Comparison of ENCODE assay signal across 16 cellular contexts in the genomic region with DNA sequence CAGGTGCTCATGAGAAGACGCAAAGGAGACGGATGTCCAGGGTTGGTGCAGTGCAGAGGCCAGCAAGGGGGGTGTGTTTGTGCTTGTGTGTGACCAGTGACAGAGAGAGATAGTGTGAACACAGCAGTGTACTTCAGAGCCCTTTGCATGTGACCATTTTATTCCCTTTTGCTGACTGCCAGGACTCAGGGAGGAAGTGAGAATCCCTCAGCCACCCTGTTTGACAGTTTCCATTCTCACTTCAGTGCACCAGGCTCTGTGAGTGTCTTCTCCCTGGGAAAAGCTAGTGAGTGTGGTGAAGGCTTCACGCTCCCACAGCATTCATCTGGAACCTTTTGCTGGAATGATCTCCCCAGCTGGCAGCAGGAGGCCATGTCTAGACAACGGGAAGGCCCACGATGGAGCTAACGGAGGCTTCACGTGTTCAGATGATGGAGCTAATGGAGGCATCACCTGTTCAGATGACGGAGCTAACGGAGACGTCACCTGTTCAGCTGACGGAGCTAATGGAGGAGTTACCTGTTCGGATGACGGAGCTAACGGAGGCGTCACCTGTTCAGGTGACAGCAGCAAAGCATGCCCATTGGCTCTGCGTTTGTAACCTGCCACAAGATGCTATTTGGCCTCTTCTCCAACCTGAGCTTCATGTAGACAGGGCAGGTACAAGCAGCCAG.
A peak's percentile ranks its signal among the peaks of the same experiment; 100 is the strongest.
DNase-seq lines count a peak whose midpoint lies in the region; ATAC-seq and TF ChIP-seq lines count a peak whose summit lies in the region.
"Had no signal": no experiment of that assay in that cellular context is flagged by ENCODE, and none has a peak within 500 bp of the region (broad histone marks: within the 10 kb centered on the region; RNA-seq: fewer than 3 reads in every experiment).

No MANE protein-coding gene starts in this region.

- H3K27ac ChIP-seq in right cardiac atrium (ENCODE audit: low read length): no peak overlapping the region

- intact Hi-C loops in right cardiac atrium (cut with DNase I): no loop called here

- 88% methylated on average over 16 of the region's 16 CpGs for WGBS in right cardiac atrium

- H3K4me3 ChIP-seq in GM12865 (ENCODE audit: low read depth, low read length) (no peak overlapping the region), right cardiac atrium (ENCODE audit: low read length) (no peak overlapping the region)
- H3K4me3 ChIP-seq: lung had no signal

- H3K4me1 ChIP-seq in right cardiac atrium (ENCODE audit: control insufficient read depth, insufficient read depth, low read length): no peaks in the 10 kb centered on the region

- DNase-seq in GM12865 (ENCODE audit: low read depth) (peak; percentile 18), MV-4-11 (lab: John Stamatoyannopoulos, UW) (peak; percentile 91), right cardiac atrium (peak in 2 of 3 donors; percentile 33 to 42), pons (ENCODE audit: low spot score) (peak; percentile 72), 8988T (no peak), OCI-M1 (lab: John Stamatoyannopoulos, UW) (no peak), NCI-H2171 (lab: John Stamatoyannopoulos, UW) (no peak)
- DNase-seq: activated B cell treated with CpG ODN at 0.5 μM for 24 hours; activated effector memory CD4-positive, alpha-beta T cell treated with Interleukin-2 at 50 U/mL for 16 hours; GF-D8; NCI-H748 treated with DMSO at 0.1 percent for 48 hours; retina; stimulated activated CD4-positive, alpha-beta T cell treated with anti-CD3 and anti-CD28 coated beads, Interleukin-1b, Interleukin-23, amount 100 ng/mL, for 48 hours; T-helper 17 cell had no signal

- no peak for TF ChIP-seq CTCF in GM12865 (IDR thresholded peaks at IDR 0.05; ENCODE audit: insufficient read depth, low read depth, low read length, missing control alignments)

- no peaks in the 10 kb centered on the region for H3K27me3 ChIP-seq in right cardiac atrium (ENCODE audit: control insufficient read depth, insufficient read depth)

- H3K9me3 ChIP-seq in right cardiac atrium (ENCODE audit: control insufficient read depth, low read length): no peaks in the 10 kb centered on the region

- peak; percentile 20 to 46 for ATAC-seq in right cardiac atrium
- ATAC-seq: natural killer cell treated with Interleukin-12 subunit alpha and Interleukin-12 subunit beta and Interleukin-15 and Interleukin-18, amount 100 ng/mL, for 72 hours; T-helper 17 cell had no signal

Comparison
In these comparisons a context has a peak if more than half of its experiments do, and no peak if none do; other contexts are left out.
1. DNase-seq: peak in GM12865 (single experiment), MV-4-11 (single experiment), right cardiac atrium (2 of 3) and pons (single experiment); none in 8988T (single experiment), OCI-M1 (single experiment) and NCI-H2171 (single experiment).